ENCODE assay signal across 18 cellular contexts in the genomic region with DNA sequence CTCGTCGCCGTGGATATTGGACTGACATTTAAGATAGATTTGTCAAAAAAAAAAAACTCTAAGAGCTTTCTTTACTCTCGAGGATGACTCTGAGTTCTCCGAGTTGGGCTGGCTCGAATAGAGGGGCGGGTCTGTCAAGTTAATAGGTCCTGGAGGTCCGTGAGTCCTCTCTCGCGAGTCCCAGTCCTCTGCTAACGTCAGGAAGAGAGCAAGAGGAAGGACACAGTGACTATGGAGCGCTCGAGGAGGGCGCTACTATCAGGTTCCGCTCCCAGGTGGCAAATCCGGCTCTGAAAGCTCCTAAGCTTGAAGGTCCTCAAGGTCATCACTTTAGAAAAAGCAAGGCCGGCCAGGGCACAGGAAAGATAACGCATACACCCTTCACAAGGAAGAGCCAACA. TPM values are rescaled to one million over a fixed set of nuclear protein-coding genes. Genes with fewer than 3 reads are reported as not detected.
DNase-seq lines count a peak whose midpoint lies in the region; ATAC-seq and TF ChIP-seq lines count a peak whose summit lies in the region.
"Had no signal": no experiment of that assay in that cellular context is flagged by ENCODE, and none has a peak within 500 bp of the region (broad histone marks: within the 10 kb centered on the region; RNA-seq: fewer than 3 reads in every experiment).

No MANE protein-coding gene starts in this region.

- H3K9me3 ChIP-seq in SK-N-SH (no peaks in the 10 kb centered on the region), hepatocyte (ENCODE audit: low read depth) (no peaks in the 10 kb centered on the region)
- H3K9me3 ChIP-seq: left ventricle myocardium inferior had no signal

- H3K27me3 ChIP-seq in SK-N-SH (ENCODE audit: insufficient read depth) (peaks cover 16% of the 10 kb centered on the region), hepatocyte (peaks cover 76% of the 10 kb centered on the region)

- H3K27ac ChIP-seq in SK-N-SH (ENCODE audit: low read depth in 2 of 2, low read length in 1 of 2) (no peak overlapping the region), hepatocyte (no peak overlapping the region)
- H3K27ac ChIP-seq: heart right ventricle, left ventricle myocardium inferior had no signal

- H3K9me2 ChIP-seq in SK-N-SH, result no peaks in the 10 kb centered on the region
- no peaks in the 10 kb centered on the region for H3K9me2 ChIP-seq in hepatocyte (replicated peaks; ENCODE audit: insufficient read depth)

- no peak for TF ChIP-seq RAD21 in SK-N-SH (IDR thresholded peaks at IDR 0.05; ENCODE audit: low read length)

- DNase-seq in SK-N-SH (peak; percentile 14), NCI-H69 (lab: John Stamatoyannopoulos, UW) (peak; percentile 80), hepatocyte (ENCODE audit: low spot score) (no peak), progenitor cell of endocrine pancreas (ENCODE audit: low spot score, unreplicated experiment) (no peak)
- DNase-seq: naive B cell, NCI-H446 treated with DMSO at 0.1 percent for 48 hours had no signal

- 4% methylated on average over 17 of the region's 18 CpGs for WGBS in SK-N-SH (ENCODE audit: low lambda C conversion rate)
- WGBS in hepatocyte (ENCODE audit: low lambda C conversion rate, missing lambda C conversion rate), result 10% methylated on average over 18 of the region's 18 CpGs

- no peak for ATAC-seq in SK-N-SH treated with all-trans-retinoic acid at 6 μM for 48 hours
- no peak for ATAC-seq in GM18511 (IDR thresholded peaks at IDR 0.05; ENCODE audit: unreplicated experiment)
- ATAC-seq in HG02840 (IDR thresholded peaks at IDR 0.05; ENCODE audit: low FRiP score, unreplicated experiment), result no peak
- no peak for ATAC-seq in HG03460 (IDR thresholded peaks at IDR 0.05; ENCODE audit: unreplicated experiment)

- H3K4me3 Mint-ChIP-seq in progenitor cell of endocrine pancreas (ENCODE audit: low read depth), result peak overlapping the region; percentile 33

- H2AFZ ChIP-seq in SK-N-SH (ENCODE audit: low read depth) (no peak overlapping the region), hepatocyte (no peak overlapping the region)

- CTCF ChIA-PET in SK-N-SH (lab: Yijun Ruan, JAX), result no interaction called here

- H3K79me2 ChIP-seq in SK-N-SH (ENCODE audit: insufficient read depth), result no peaks in the 10 kb centered on the region
- no peaks in the 10 kb centered on the region for H3K79me2 ChIP-seq in hepatocyte

- no peak overlapping the region for H3K27ac Mint-ChIP-seq in progenitor cell of endocrine pancreas
- H3K27ac Mint-ChIP-seq: IgD-negative memory B cell had no signal

- no peak for TF ChIP-seq EP300 in SK-N-SH (IDR thresholded peaks at IDR 0.05; ENCODE audit: borderline replicate concordance in 1 of 2, low read depth in 1 of 2, low read length in 1 of 2)

- no peaks in the 10 kb centered on the region for H4K20me1 ChIP-seq in SK-N-SH (ENCODE audit: insufficient read depth)
- H4K20me1 ChIP-seq in hepatocyte (ENCODE audit: insufficient read depth, poor library complexity, severe bottlenecking), result no peaks in the 10 kb centered on the region

- no peaks in the 10 kb centered on the region for H3F3A ChIP-seq in SK-N-SH (replicated peaks; ENCODE audit: insufficient read depth)

- POLR2A ChIA-PET in SK-N-SH (lab: Yijun Ruan, JAX), result no interaction called here

- H3K36me3 ChIP-seq in SK-N-SH (replicated peaks in 1 of 2; ENCODE audit: control insufficient read depth in 1 of 2, insufficient read depth in 2 of 2, low read length in 1 of 2), result no peaks in the 10 kb centered on the region
- no peaks in the 10 kb centered on the region for H3K36me3 ChIP-seq in hepatocyte (replicated peaks; ENCODE audit: insufficient read depth, low read depth)
- H3K36me3 ChIP-seq: heart right ventricle, left ventricle myocardium inferior had no signal

- no peak for TF ChIP-seq CTCF in SK-N-SH (IDR thresholded peaks at IDR 0.05)
- TF ChIP-seq CTCF in hepatocyte (IDR thresholded peaks at IDR 0.05; ENCODE audit: poor library complexity), result no peak
- no peak for TF ChIP-seq CTCF in progenitor cell of endocrine pancreas (IDR thresholded peaks at IDR 0.05; ENCODE audit: unreplicated experiment)

- no peak overlapping the region for H3K9ac ChIP-seq in SK-N-SH

- H3K27me3 Mint-ChIP-seq in progenitor cell of endocrine pancreas, result peaks cover 78% of the 10 kb centered on the region

- no peaks in the 10 kb centered on the region for H3K36me3 Mint-ChIP-seq in progenitor cell of endocrine pancreas (ENCODE audit: insufficient read depth)

- peaks cover 1% of the 10 kb centered on the region for H3K4me1 Mint-ChIP-seq in progenitor cell of endocrine pancreas (ENCODE audit: low read depth)

- H3K4me2 ChIP-seq in SK-N-SH (no peak overlapping the region), hepatocyte (peak overlapping the region; percentile 80)

- H3K4me1 ChIP-seq in SK-N-SH (ENCODE audit: control insufficient read depth in 1 of 2, insufficient read depth in 2 of 2, low read depth in 1 of 2, low read length in 1 of 2), result no peaks in the 10 kb centered on the region; a peak in 1 of 4 replicates
- H3K4me1 ChIP-seq in hepatocyte (ENCODE audit: insufficient read depth), result no peaks in the 10 kb centered on the region

- no peaks in the 10 kb centered on the region for H3K9me3 Mint-ChIP-seq in progenitor cell of endocrine pancreas (ENCODE audit: low read depth)

- H3K4me3 ChIP-seq in SK-N-SH (ENCODE audit: low read depth in 2 of 2, low read length in 1 of 2) (no peak overlapping the region), hepatocyte (no peak overlapping the region)
- H3K4me3 ChIP-seq: heart right ventricle, left ventricle myocardium inferior had no signal

TF ChIP-seq in SK-N-SH, 30 proteins besides CTCF, POLR2A, EP300 and RAD21:
- TF ChIP-seq, protein P1, sequence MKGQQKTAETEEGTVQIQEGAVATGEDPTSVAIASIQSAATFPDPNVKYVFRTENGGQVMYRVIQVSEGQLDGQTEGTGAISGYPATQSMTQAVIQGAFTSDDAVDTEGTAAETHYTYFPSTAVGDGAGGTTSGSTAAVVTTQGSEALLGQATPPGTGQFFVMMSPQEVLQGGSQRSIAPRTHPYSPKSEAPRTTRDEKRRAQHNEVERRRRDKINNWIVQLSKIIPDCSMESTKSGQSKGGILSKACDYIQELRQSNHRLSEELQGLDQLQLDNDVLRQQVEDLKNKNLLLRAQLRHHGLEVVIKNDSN (IDR thresholded peaks at IDR 0.05; ENCODE audit: borderline replicate concordance, low read depth), result no peak
- TF ChIP-seq FOXJ3 (CRISPR knock-in tag; IDR thresholded peaks at IDR 0.05), result no peak
- TF ChIP-seq POLR2AphosphoS5 (IDR thresholded peaks at IDR 0.05; ENCODE audit: low read depth, low read length), result no peak
- no peak for TF ChIP-seq YY1 (IDR thresholded peaks at IDR 0.05; ENCODE audit: low read depth)

TF ChIP-seq in SK-N-SH treated with all-trans-retinoic acid at 6 μM for 48 hours, 23 proteins besides CTCF, POLR2A, EP300 and RAD21:
- no peak for TF ChIP-seq RARB (CRISPR knock-in tag; IDR thresholded peaks at IDR 0.05)

RNA-seq across cellular contexts. Expression of a gene that starts 0.4 kb away (rescaled TPM):
- not detected in 2 replicates for polyA plus RNA-seq in SK-N-SH (2012; rRNA removed)
- polyA plus RNA-seq in SK-N-SH (2012; cell fraction: cytosol; rRNA removed), result not detected in 2 replicates
- not detected in 2 replicates for polyA plus RNA-seq in SK-N-SH (2012; cell fraction: nucleus; rRNA removed)
- not detected in 2 replicates for total RNA-seq in hepatocyte
- not detected in 2 replicates for polyA plus RNA-seq in hepatocyte
- total RNA-seq in progenitor cell of endocrine pancreas, result not detected in 2 replicates
- total RNA-seq: CD8-positive, alpha-beta memory T cell; heart right ventricle; left ventricle myocardium inferior; right cardiac atrium; RPMI7951; urinary bladder had no signal
- polyA plus RNA-seq: CD8-positive, alpha-beta memory T cell; esophagus; heart right ventricle; IgD-negative memory B cell; right cardiac atrium had no signal

Comparison
In these comparisons a context has a peak if more than half of its experiments do, and no peak if none do; other contexts are left out.
1. DNase-seq: peak in SK-N-SH (single experiment) and NCI-H69 (single experiment); none in hepatocyte (single experiment) and progenitor cell of endocrine pancreas (single experiment).